Comparison of ENCODE assay signal across 1 cellular context in the genomic region with DNA sequence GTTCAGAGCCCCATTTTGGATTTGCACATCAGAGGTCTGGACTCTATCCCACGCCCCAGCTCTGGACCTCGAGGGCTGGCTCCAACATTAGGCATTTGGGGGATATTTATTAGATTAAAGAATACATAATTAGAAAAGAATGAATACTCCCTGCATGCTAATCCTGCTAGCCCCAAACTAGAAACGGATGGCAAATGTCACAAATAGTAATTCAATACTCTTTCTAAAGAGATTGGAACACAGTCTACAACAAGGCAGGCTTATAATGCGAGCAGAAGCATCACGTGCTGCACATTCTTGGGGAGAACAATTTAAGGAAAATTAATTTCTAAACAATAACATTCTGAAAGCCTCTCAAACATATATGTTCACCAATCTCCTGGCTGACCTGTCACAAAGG.
TF ChIP-seq lines count a peak whose summit lies in the region.

No MANE protein-coding gene starts in this region.

TF ChIP-seq in HCT116, 20 proteins besides CTCF, POLR2A, EP300 and RAD21 (continued from another document):
- TF ChIP-seq, protein P1, sequence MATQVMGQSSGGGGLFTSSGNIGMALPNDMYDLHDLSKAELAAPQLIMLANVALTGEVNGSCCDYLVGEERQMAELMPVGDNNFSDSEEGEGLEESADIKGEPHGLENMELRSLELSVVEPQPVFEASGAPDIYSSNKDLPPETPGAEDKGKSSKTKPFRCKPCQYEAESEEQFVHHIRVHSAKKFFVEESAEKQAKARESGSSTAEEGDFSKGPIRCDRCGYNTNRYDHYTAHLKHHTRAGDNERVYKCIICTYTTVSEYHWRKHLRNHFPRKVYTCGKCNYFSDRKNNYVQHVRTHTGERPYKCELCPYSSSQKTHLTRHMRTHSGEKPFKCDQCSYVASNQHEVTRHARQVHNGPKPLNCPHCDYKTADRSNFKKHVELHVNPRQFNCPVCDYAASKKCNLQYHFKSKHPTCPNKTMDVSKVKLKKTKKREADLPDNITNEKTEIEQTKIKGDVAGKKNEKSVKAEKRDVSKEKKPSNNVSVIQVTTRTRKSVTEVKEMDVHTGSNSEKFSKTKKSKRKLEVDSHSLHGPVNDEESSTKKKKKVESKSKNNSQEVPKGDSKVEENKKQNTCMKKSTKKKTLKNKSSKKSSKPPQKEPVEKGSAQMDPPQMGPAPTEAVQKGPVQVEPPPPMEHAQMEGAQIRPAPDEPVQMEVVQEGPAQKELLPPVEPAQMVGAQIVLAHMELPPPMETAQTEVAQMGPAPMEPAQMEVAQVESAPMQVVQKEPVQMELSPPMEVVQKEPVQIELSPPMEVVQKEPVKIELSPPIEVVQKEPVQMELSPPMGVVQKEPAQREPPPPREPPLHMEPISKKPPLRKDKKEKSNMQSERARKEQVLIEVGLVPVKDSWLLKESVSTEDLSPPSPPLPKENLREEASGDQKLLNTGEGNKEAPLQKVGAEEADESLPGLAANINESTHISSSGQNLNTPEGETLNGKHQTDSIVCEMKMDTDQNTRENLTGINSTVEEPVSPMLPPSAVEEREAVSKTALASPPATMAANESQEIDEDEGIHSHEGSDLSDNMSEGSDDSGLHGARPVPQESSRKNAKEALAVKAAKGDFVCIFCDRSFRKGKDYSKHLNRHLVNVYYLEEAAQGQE (IDR thresholded peaks at IDR 0.05; ENCODE audit: low read depth), result no peak
- no peak for TF ChIP-seq FOSL1 (IDR thresholded peaks at IDR 0.05; ENCODE audit: low read depth)
- TF ChIP-seq CEBPB (IDR thresholded peaks at IDR 0.05; ENCODE audit: low read depth), result no peak
- TF ChIP-seq, protein P2, sequence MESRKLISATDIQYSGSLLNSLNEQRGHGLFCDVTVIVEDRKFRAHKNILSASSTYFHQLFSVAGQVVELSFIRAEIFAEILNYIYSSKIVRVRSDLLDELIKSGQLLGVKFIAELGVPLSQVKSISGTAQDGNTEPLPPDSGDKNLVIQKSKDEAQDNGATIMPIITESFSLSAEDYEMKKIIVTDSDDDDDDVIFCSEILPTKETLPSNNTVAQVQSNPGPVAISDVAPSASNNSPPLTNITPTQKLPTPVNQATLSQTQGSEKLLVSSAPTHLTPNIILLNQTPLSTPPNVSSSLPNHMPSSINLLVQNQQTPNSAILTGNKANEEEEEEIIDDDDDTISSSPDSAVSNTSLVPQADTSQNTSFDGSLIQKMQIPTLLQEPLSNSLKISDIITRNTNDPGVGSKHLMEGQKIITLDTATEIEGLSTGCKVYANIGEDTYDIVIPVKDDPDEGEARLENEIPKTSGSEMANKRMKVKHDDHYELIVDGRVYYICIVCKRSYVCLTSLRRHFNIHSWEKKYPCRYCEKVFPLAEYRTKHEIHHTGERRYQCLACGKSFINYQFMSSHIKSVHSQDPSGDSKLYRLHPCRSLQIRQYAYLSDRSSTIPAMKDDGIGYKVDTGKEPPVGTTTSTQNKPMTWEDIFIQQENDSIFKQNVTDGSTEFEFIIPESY (IDR thresholded peaks at IDR 0.05; ENCODE audit: extremely low read depth, insufficient replicate concordance, low read length), result no peak
- no peak for TF ChIP-seq ZFX (IDR thresholded peaks at IDR 0.05)
- TF ChIP-seq SIN3A (IDR thresholded peaks at IDR 0.05; ENCODE audit: low read depth), result no peak
